Comparison of ENCODE assay signal across 20 cellular contexts in the genomic region with DNA sequence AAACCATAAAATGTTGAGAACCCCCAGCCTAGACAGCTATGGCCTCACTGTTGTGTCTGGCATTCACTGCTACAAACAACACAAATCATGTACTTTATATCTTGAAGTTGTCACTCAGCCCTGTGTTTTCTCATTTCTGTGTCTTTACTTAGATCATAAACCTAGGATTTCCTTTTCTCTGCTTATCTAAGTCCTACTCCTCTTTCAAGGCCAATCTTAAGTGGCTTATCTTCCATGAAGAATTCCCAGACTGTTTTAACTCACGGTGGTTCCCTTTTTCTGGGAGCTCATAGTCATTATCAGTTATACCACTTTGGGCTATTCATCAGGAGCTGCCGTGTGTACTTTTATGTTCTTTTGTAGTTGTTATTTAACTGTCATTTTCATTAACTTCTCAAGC. TPM values are rescaled to one million over a fixed set of nuclear protein-coding genes. Genes with fewer than 3 reads are reported as not detected.
"Had no signal": no experiment of that assay in that cellular context is flagged by ENCODE, and none has a peak within 500 bp of the region (broad histone marks: within the 10 kb centered on the region; RNA-seq: fewer than 3 reads in every experiment).

No MANE protein-coding gene starts in this region.

- H3K4me3 ChIP-seq: body of pancreas, gastroesophageal sphincter, heart right ventricle, prostate gland, right lobe of liver, stomach, thoracic aorta, upper lobe of right lung had no signal

- DNase-seq: activated CD4-positive, alpha-beta T cell treated with anti-CD3 and anti-CD28 coated beads for 4 hours; activated CD8-positive, alpha-beta T cell treated with anti-CD3 and anti-CD28 coated beads for 36 hours; activated effector memory CD4-positive, alpha-beta T cell treated with anti-CD3 and anti-CD28 coated beads, Interleukin-2, amount 50 U/mL, for 16 hours; activated T-cell treated with anti-CD3 and anti-CD28 coated beads, Interleukin-2, amount 50 U/mL, for 4 hours; body of pancreas; effector CD8-positive, alpha-beta T cell; heart right ventricle; left cardiac atrium; natural killer cell; right lobe of liver; stimulated activated CD4-positive, alpha-beta T cell treated with anti-CD3 and anti-CD28 coated beads, Interleukin-1b, Interleukin-23, amount 100 ng/mL, for 48 hours; stomach; upper lobe of right lung had no signal

- ATAC-seq: activated CD8-positive, alpha-beta T cell treated with anti-CD3 and anti-CD28 coated beads for 36 hours; body of pancreas; gastroesophageal sphincter; heart right ventricle; natural killer cell; upper lobe of right lung; WTC11 had no signal

- H3K4me1 ChIP-seq: prostate gland, right lobe of liver, stomach, upper lobe of right lung had no signal

- H3K36me3 Mint-ChIP-seq: activated naive CD4-positive, alpha-beta T cell treated with anti-CD3 and anti-CD28 coated beads, Interleukin-2, amount 50 U/mL, for 24 hours; natural killer cell; WTC11 had no signal

- H3K27ac ChIP-seq: gastroesophageal sphincter, heart right ventricle, prostate gland, right lobe of liver, stomach, thoracic aorta, upper lobe of right lung had no signal

- H3K4me3 Mint-ChIP-seq: activated CD8-positive, alpha-beta T cell treated with anti-CD3 and anti-CD28 coated beads for 36 hours; activated naive CD4-positive, alpha-beta T cell treated with anti-CD3 and anti-CD28 coated beads, Interleukin-2, amount 50 U/mL, for 24 hours; activated T-cell treated with anti-CD3 and anti-CD28 coated beads, Interleukin-2, amount 50 U/mL, for 4 hours; central memory CD8-positive, alpha-beta T cell; natural killer cell; WTC11 had no signal

- H3K36me3 ChIP-seq: gastroesophageal sphincter, heart right ventricle, prostate gland, right lobe of liver, stomach, thoracic aorta, upper lobe of right lung had no signal

- H3K9me3 Mint-ChIP-seq: activated naive CD4-positive, alpha-beta T cell treated with anti-CD3 and anti-CD28 coated beads, Interleukin-2, amount 50 U/mL, for 24 hours; activated T-cell treated with anti-CD3 and anti-CD28 coated beads, Interleukin-2, amount 50 U/mL, for 4 hours; natural killer cell; WTC11 had no signal

- H3K27me3 Mint-ChIP-seq: activated CD8-positive, alpha-beta T cell treated with anti-CD3 and anti-CD28 coated beads for 36 hours; activated naive CD4-positive, alpha-beta T cell treated with anti-CD3 and anti-CD28 coated beads, Interleukin-2, amount 50 U/mL, for 24 hours; central memory CD8-positive, alpha-beta T cell had no signal

- H3K4me1 Mint-ChIP-seq: activated naive CD4-positive, alpha-beta T cell treated with anti-CD3 and anti-CD28 coated beads, Interleukin-2, amount 50 U/mL, for 24 hours; central memory CD8-positive, alpha-beta T cell; natural killer cell had no signal

- H3K27ac Mint-ChIP-seq: activated CD8-positive, alpha-beta T cell treated with anti-CD3 and anti-CD28 coated beads for 36 hours; activated naive CD4-positive, alpha-beta T cell treated with anti-CD3 and anti-CD28 coated beads, Interleukin-2, amount 50 U/mL, for 24 hours; natural killer cell; WTC11 had no signal

- H3K9me3 ChIP-seq: body of pancreas, gastroesophageal sphincter, heart right ventricle, prostate gland, right lobe of liver, stomach, thoracic aorta, upper lobe of right lung had no signal

- H3K27me3 ChIP-seq: body of pancreas, gastroesophageal sphincter, heart right ventricle, right lobe of liver, stomach, upper lobe of right lung had no signal

RNA-seq across cellular contexts. Expression of a gene that starts 42.1 kb away (rescaled TPM):
- total RNA-seq: activated CD8-positive, alpha-beta T cell treated with anti-CD3 and anti-CD28 coated beads for 36 hours; natural killer cell; T-helper 2 cell treated with Interferon-gamma antibody and Interleukin-4, amounts not matched to agents 100 ng/mL and 5 ng/mL, for 36 hours had no signal
